ENCODE assay signal across 8 cellular contexts in the genomic region with DNA sequence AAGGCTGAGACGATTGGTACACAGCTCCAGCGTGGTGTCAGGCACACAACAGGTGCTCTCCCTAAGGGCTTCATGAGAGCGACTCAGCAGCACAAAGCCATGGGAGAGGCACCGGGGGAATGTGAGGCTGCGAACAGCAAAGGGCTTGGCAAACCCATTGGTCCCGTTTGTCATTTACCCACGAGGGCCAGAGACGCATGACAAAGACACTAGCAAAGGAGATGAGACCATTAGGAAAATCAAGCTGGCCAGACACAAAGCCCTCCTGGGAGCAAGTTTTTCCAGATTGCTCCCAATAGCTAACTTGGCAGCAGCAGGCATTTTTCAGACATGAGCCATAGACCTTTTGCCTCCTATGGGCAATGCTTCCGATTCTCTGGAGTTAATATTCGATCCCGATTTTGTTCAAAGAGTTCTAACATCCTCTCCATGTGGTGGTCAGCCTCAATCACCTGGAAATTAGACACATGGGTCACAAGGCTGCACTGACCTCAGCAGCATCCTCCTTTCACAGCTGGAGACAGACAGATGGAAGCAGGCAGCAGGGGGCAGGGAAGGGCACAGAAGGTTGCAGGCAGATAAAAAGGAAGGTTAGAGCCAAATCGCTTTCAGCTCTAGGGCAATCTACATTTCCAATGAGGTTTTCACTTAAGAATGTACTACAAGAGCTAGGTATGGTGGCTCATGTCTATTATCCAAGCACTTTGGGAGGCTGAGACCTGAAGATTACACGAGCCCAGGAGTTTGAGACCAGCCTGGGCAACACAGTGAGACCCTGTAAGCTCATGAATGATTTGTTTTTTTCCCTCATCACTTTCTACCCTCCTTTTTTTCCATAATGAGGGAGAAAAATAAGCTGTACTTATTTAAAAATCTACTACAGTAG. TPM values are rescaled to one million over a fixed set of nuclear protein-coding genes. Genes with fewer than 3 reads are reported as not detected.
DNase-seq lines count a peak whose midpoint lies in the region; ATAC-seq and TF ChIP-seq lines count a peak whose summit lies in the region.

No MANE protein-coding gene starts in this region.

- H3K27me3 ChIP-seq in AG04450 (ENCODE audit: control insufficient read depth, insufficient read depth, low read length) (no peaks in the 10 kb centered on the region), right lobe of liver (no peaks in the 10 kb centered on the region)

- CTCF ChIA-PET in AG04450 (lab: Charles Lee), result interaction anchor here (1.0 to 1.7 kb wide), 4 partner anchors 25 to 154 kb away, joined by 3 to 4 read pairs (median 4); no protein-coding TSS in a partner anchor

- TF ChIP-seq CTCF in AG04450 (IDR thresholded peaks at IDR 0.05; ENCODE audit: low read depth, low read length) (no peak), right lobe of liver (IDR thresholded peaks at IDR 0.05) (peak in 2 of 4 donors; percentile 20 to 22)

- intact Hi-C loops in right lobe of liver (cut with DNase I), result no loop called here

- POLR2A ChIA-PET in AG04450 (lab: Yijun Ruan, JAX), result interaction anchor here (0.9 to 1.2 kb wide), 2 partner anchors 10 to 40 kb away, joined by 4 to 5 read pairs; partner anchors contain the start of gene CKLF

- DNase-seq in AG04450 (ENCODE audit: low read depth, low spot score), result peak; percentile 37
- peak; percentile 6 for DNase-seq in LoVo (ENCODE audit: low spot score)
- peak; percentile 49 for DNase-seq in cerebellum (ENCODE audit: low spot score)
- DNase-seq in right lobe of liver, result peak in 2 of 3 donors; percentile 59 to 64
- no peak for DNase-seq in Kasumi-1 (lab: John Stamatoyannopoulos, UW)

- no peak for TF ChIP-seq POLR2A in right lobe of liver (IDR thresholded peaks at IDR 0.05)

- H3K4me1 ChIP-seq in right lobe of liver, result peaks cover 4 to 89% (median 37%) of the 10 kb centered on the region in 4 donors

- H3K9me3 ChIP-seq in AG04450 (ENCODE audit: control insufficient read depth, insufficient read depth, low read length), result no peaks in the 10 kb centered on the region
- no peaks in the 10 kb centered on the region for H3K9me3 ChIP-seq in right lobe of liver

- no peak overlapping the region for H3K4me3 ChIP-seq in AG04450 (ENCODE audit: low read depth, low read length)
- no peak overlapping the region for H3K4me3 ChIP-seq in right lobe of liver

- H3K36me3 ChIP-seq in right lobe of liver, result no peaks in the 10 kb centered on the region

- ATAC-seq in right lobe of liver (peak in 2 of 4 donors; percentile 20 to 23), GM19023 (IDR thresholded peaks at IDR 0.05; ENCODE audit: unreplicated experiment) (no peak), GM21447 (IDR thresholded peaks at IDR 0.05; ENCODE audit: unreplicated experiment) (no peak), HG02642 (IDR thresholded peaks at IDR 0.05; ENCODE audit: poor library complexity, unreplicated experiment) (no peak)

- H3K27ac ChIP-seq in AG04450 (ENCODE audit: low read depth, low read length) (peak overlapping the region; percentile 81), right lobe of liver (peak overlapping the region; percentile 41 to 99 (median 85))

- 65% methylated on average over 12 of the region's 13 CpGs for WGBS in right lobe of liver (ENCODE audit: insufficient coverage, low coverage, low lambda C conversion rate, missing lambda C conversion rate)

RNA-seq across cellular contexts. Expression of gene TK2, which starts 38.1 kb away (rescaled TPM):
- 33.3 and 34.2 TPM in 2 replicates for polyA plus RNA-seq in AG04450 (2011; rRNA removed)
- polyA minus RNA-seq in AG04450 (2011; rRNA and poly(A)+ RNA removed), result 41.1 and 42.9 TPM in 2 replicates
- total RNA-seq in cerebellum, result 26.6 TPM
- total RNA-seq in right lobe of liver, result 10 to 100 TPM; 25.8 to 41.7 (median 33.6) TPM

RNA-seq across cellular contexts. Expression of gene CKLF, which starts 40.5 kb away (rescaled TPM):
- 52.6 and 56.2 TPM in 2 replicates for polyA plus RNA-seq in AG04450 (2011; rRNA removed)
- 23.2 and 25.6 TPM in 2 replicates for polyA minus RNA-seq in AG04450 (2011; rRNA and poly(A)+ RNA removed)
- total RNA-seq in cerebellum, result 45.0 TPM
- 10 to 100 TPM in 4 of 6 experiments, 1 to 10 TPM in 2; 8.4 to 30.5 (median 14.0) TPM for total RNA-seq in right lobe of liver

RNA-seq across cellular contexts. Expression of gene CMTM1, which starts 54.4 kb away (rescaled TPM):
- polyA plus RNA-seq in AG04450 (2011; rRNA removed), result 1.6 and 1.7 TPM in 2 replicates
- 2.2 and 3.2 TPM in 2 replicates for polyA minus RNA-seq in AG04450 (2011; rRNA and poly(A)+ RNA removed)
- total RNA-seq in cerebellum, result 7.6 TPM
- total RNA-seq in right lobe of liver, result 1 to 10 TPM in 2 of 6 experiments, under 1 TPM in 3, not detected in 1; 0.69 to 1.6 (median 0.90) TPM

Comparison
In these comparisons a context has a peak if more than half of its experiments do, and no peak if none do; other contexts are left out.
1. DNase-seq: peak in AG04450 (single experiment), LoVo (single experiment), cerebellum (single experiment) and right lobe of liver (2 of 3); none in Kasumi-1 (0 of 2).